ENCODE assay signal across 8 cellular contexts in genomic region chr22:50148991-50149721, GRCh38. TPM values are rescaled to one million over a fixed set of nuclear protein-coding genes. Genes with fewer than 3 reads are reported as not detected.
DNase-seq lines count a peak whose midpoint lies in the region; ATAC-seq and TF ChIP-seq lines count a peak whose summit lies in the region.

No MANE protein-coding gene starts in this region.

- ATAC-seq in GM18519 (IDR thresholded peaks at IDR 0.05; ENCODE audit: low FRiP score, unreplicated experiment), result no peak

- H3K27ac ChIP-seq in left ventricle myocardium inferior (replicated peaks), result no peak overlapping the region

- no peaks in the 10 kb centered on the region for H3K9me3 ChIP-seq in left ventricle myocardium inferior (replicated peaks)

- peaks cover 38% of the 10 kb centered on the region for H3K27me3 ChIP-seq in left ventricle myocardium inferior (ENCODE audit: low read depth)

- no peaks in the 10 kb centered on the region for H3K4me1 ChIP-seq in left ventricle myocardium inferior

- H3K36me3 ChIP-seq in left ventricle myocardium inferior, result no peaks in the 10 kb centered on the region

- peak; percentile 77 for TF ChIP-seq CTCF in left ventricle myocardium inferior (IDR thresholded peaks at IDR 0.05; ENCODE audit: borderline replicate concordance)

- DNase-seq in ELR (ENCODE audit: low read depth), result peak; percentile 60
- peak; percentile 32 for DNase-seq in KG1 (lab: John Stamatoyannopoulos, UW)
- DNase-seq in SKM-1 treated with dmso at 0.1 percent for 144 hours (lab: John Stamatoyannopoulos, UW; ENCODE audit: unreplicated experiment), result peak; percentile 88
- peak; percentile 74 for DNase-seq in activated naive CD4-positive, alpha-beta T cell treated with anti-CD3 and anti-CD28 coated beads, Interleukin-2, amount 50 U/mL, for 16 hours
- peak; percentile 46 for DNase-seq in left ventricle myocardium inferior
- DNase-seq in stimulated activated CD4-positive, alpha-beta T cell treated with anti-CD3 and anti-CD28 coated beads, Interleukin-12 subunit alpha, Interleukin-12 subunit beta, amount 100 ng/mL, for 4 hours, result peak; percentile 68
- no peak for DNase-seq in NCI-H128 (lab: John Stamatoyannopoulos, UW; ENCODE audit: unreplicated experiment)

- intact Hi-C loops in left ventricle myocardium inferior (cut with micrococcal nuclease), result no loop called here

- H3K4me3 ChIP-seq in left ventricle myocardium inferior, result no peak overlapping the region

RNA-seq across cellular contexts. Expression of gene PANX2, which starts 21.4 kb away (rescaled TPM):
- total RNA-seq in left ventricle myocardium inferior, result 0.58 TPM

RNA-seq across cellular contexts. Expression of gene TRABD, which starts 36.6 kb away (rescaled TPM):
- 21.0 TPM for total RNA-seq in left ventricle myocardium inferior

RNA-seq across cellular contexts. Expression of gene SELENOO, which starts 51.7 kb away (rescaled TPM):
- 15.0 TPM for total RNA-seq in left ventricle myocardium inferior

RNA-seq across cellular contexts. Expression of gene MOV10L1, which starts 59.4 kb away (rescaled TPM):
- 0.49 TPM for total RNA-seq in left ventricle myocardium inferior
